Comparison of ENCODE assay signal across 17 cellular contexts in genomic region chr19:48671456-48671995, GRCh38. TPM values are rescaled to one million over a fixed set of nuclear protein-coding genes. Genes with fewer than 3 reads are reported as not detected.
"Had no signal": no experiment of that assay in that cellular context is flagged by ENCODE, and none has a peak within 500 bp of the region (broad histone marks: within the 10 kb centered on the region; RNA-seq: fewer than 3 reads in every experiment).

No MANE protein-coding gene starts in this region.

- H3K27me3 Mint-ChIP-seq: activated naive CD8-positive, alpha-beta T cell treated with anti-CD3 and anti-CD28 coated beads, Interleukin-2, amount 50 U/mL, for 24 hours; effector memory CD8-positive, alpha-beta T cell had no signal

- H3K27ac Mint-ChIP-seq: activated CD8-positive, alpha-beta memory T cell treated with anti-CD3 and anti-CD28 coated beads, Interleukin-2, amount 10 ng/mL, durations not matched to agents 7 days and 5 days; activated naive CD4-positive, alpha-beta T cell treated with anti-CD3 and anti-CD28 coated beads for 36 hours; activated naive CD8-positive, alpha-beta T cell treated with anti-CD3 and anti-CD28 coated beads, Interleukin-2, amount 50 U/mL, for 24 hours; activated T-helper 2 cell treated with anti-CD3 and anti-CD28 coated beads, Interferon-gamma antibody, Interleukin-2, Interleukin-4, amounts not matched to agents 10 μg/mL and 5 μg/mL and 100 μg/mL, durations not matched to agents 14 hours and 24 hours and 36 hours had no signal

- DNase-seq: activated CD4-positive, alpha-beta T cell treated with anti-CD3 and anti-CD28 coated beads, Interleukin-2, amount 50 U/mL, for 48 hours; activated CD4-positive, CD25-positive, alpha-beta regulatory T cell treated with anti-CD3 and anti-CD28 coated beads, Interleukin-2, amount 50 U/mL, for 72 hours; activated CD8-positive, alpha-beta memory T cell treated with anti-CD3 and anti-CD28 coated beads, Interleukin-2, amount 10 ng/mL, durations not matched to agents 7 days and 5 days; activated naive CD4-positive, alpha-beta T cell treated with anti-CD3 and anti-CD28 coated beads for 36 hours; activated naive CD8-positive, alpha-beta T cell treated with anti-CD3 and anti-CD28 coated beads, Interleukin-2, amount 50 U/mL, for 24 hours; activated T-cell treated with anti-CD3 and anti-CD28 coated beads, Interleukin-2, amount 50 U/mL, for 1 hour; dermis blood vessel endothelial cell; effector memory CD8-positive, alpha-beta T cell; foreskin melanocyte; left cardiac atrium; pancreas; stimulated activated CD4-positive, alpha-beta T cell treated with anti-CD3 and anti-CD28 coated beads, Interleukin-12 subunit alpha, Interleukin-12 subunit beta, amount 100 ng/mL, for 4 hours; stimulated activated CD4-positive, alpha-beta T cell treated with anti-CD3 and anti-CD28 coated beads, Interleukin-2, amount 100 ng/mL, for 24 hours had no signal

- H3K9me3 Mint-ChIP-seq: activated naive CD4-positive, alpha-beta T cell treated with anti-CD3 and anti-CD28 coated beads for 36 hours had no signal

- H3K4me3 Mint-ChIP-seq: activated CD8-positive, alpha-beta memory T cell treated with anti-CD3 and anti-CD28 coated beads, Interleukin-2, amount 10 ng/mL, durations not matched to agents 7 days and 5 days; activated naive CD4-positive, alpha-beta T cell treated with anti-CD3 and anti-CD28 coated beads for 36 hours; activated naive CD8-positive, alpha-beta T cell treated with anti-CD3 and anti-CD28 coated beads, Interleukin-2, amount 50 U/mL, for 24 hours; effector memory CD8-positive, alpha-beta T cell had no signal

- FAIRE-seq: bronchial epithelial cell, pancreas had no signal

RNA-seq across cellular contexts. Expression of gene NTN5, which starts 1.3 kb away (rescaled TPM):
- polyA plus RNA-seq: neural cell had no signal

RNA-seq across cellular contexts. Expression of gene FUT2, which starts 24.2 kb away (rescaled TPM):
- polyA plus RNA-seq: fibroblast of lung, neural cell had no signal
